ENCODE assay signal across 1 cellular context in genomic region chr9:132042324-132042723, GRCh38.
TF ChIP-seq lines count a peak whose summit lies in the region.

No MANE protein-coding gene starts in this region.

TF ChIP-seq in K562, 482 proteins besides CTCF, POLR2A, EP300 and RAD21 (continued from another document and continues in another):
- no peak for TF ChIP-seq TBL1XR1 (IDR thresholded peaks at IDR 0.05; ENCODE audit: low read length in 2 of 2)
- no peak for TF ChIP-seq BDP1 (IDR thresholded peaks at IDR 0.05; ENCODE audit: insufficient read depth, insufficient read length)
- no peak for TF ChIP-seq ZBTB1 (CRISPR knock-in tag; IDR thresholded peaks at IDR 0.05; ENCODE audit: borderline replicate concordance, low read depth)
- TF ChIP-seq ATF1 (CRISPR knock-in tag; IDR thresholded peaks at IDR 0.05): no peak
- no peak for TF ChIP-seq ATF1 (tag; IDR thresholded peaks at IDR 0.05)
- no peak for TF ChIP-seq SOX6 (IDR thresholded peaks at IDR 0.05)
- TF ChIP-seq KLF16 (IDR thresholded peaks at IDR 0.05): no peak
- peak; percentile 80 for TF ChIP-seq RBM25 (IDR thresholded peaks at IDR 0.05; ENCODE audit: low read depth, low read length, severe bottlenecking)
- no peak for TF ChIP-seq REST (CRISPR knock-in tag; IDR thresholded peaks at IDR 0.05; ENCODE audit: low read depth)
- TF ChIP-seq ZNF318 (IDR thresholded peaks at IDR 0.05; ENCODE audit: borderline replicate concordance in 1 of 2, low read depth in 1 of 2): no peak
- TF ChIP-seq ID3 (CRISPR knock-in tag; IDR thresholded peaks at IDR 0.05): no peak
- no peak for TF ChIP-seq ID3 (tag; IDR thresholded peaks at IDR 0.05)
- no peak for TF ChIP-seq HEY1 (CRISPR knock-in tag; IDR thresholded peaks at IDR 0.05; ENCODE audit: borderline replicate concordance)
- TF ChIP-seq MTF1 (CRISPR knock-in tag; IDR thresholded peaks at IDR 0.05; ENCODE audit: borderline replicate concordance): no peak
- no peak for TF ChIP-seq SP2 (IDR thresholded peaks at IDR 0.05; ENCODE audit: extremely low read depth, low read depth, low read length, poor library complexity, severe bottlenecking)
- TF ChIP-seq SUPT5H (IDR thresholded peaks at IDR 0.05): no peak
- no peak for TF ChIP-seq NCOR1 (IDR thresholded peaks at IDR 0.05)
- peak; percentile 84; the same call in 1 of the 2 replicates for TF ChIP-seq BACH1 (tag; IDR thresholded peaks at IDR 0.05)
- no peak for TF ChIP-seq NRF1 (conservative IDR thresholded peaks at IDR 0.05 in 1 of 2, IDR thresholded peaks at IDR 0.05 in 1 of 2)
- TF ChIP-seq PRPF4 (IDR thresholded peaks at IDR 0.05; ENCODE audit: insufficient read depth, low read depth, low read length, poor library complexity, severe bottlenecking): no peak
- TF ChIP-seq ZNF165 (CRISPR knock-in tag; IDR thresholded peaks at IDR 0.05; ENCODE audit: borderline replicate concordance): no peak
- TF ChIP-seq SMAD2 (IDR thresholded peaks at IDR 0.05; ENCODE audit: low read depth, low read length): no peak
- TF ChIP-seq ZBTB40 (IDR thresholded peaks at IDR 0.05): no peak
- TF ChIP-seq ZBTB40 (CRISPR knock-in tag; IDR thresholded peaks at IDR 0.05): no peak
- TF ChIP-seq ATF3 (IDR thresholded peaks at IDR 0.05): 0 out of 2 replicates have a peak, but pooled peaks have one; percentile 28
- TF ChIP-seq ATF3 (CRISPR knock-in tag; conservative IDR thresholded peaks at IDR 0.05): no peak
- peak; percentile 77; the same call in 1 of the 2 replicates for TF ChIP-seq BCOR (IDR thresholded peaks at IDR 0.05)
- no peak for TF ChIP-seq GTF2E2 (tag; IDR thresholded peaks at IDR 0.05)
- no peak for TF ChIP-seq GTF2A2 (tag; IDR thresholded peaks at IDR 0.05)
- TF ChIP-seq RNF2 (IDR thresholded peaks at IDR 0.05): no peak
- no peak for TF ChIP-seq ZNF354B (CRISPR knock-in tag; IDR thresholded peaks at IDR 0.05)
- TF ChIP-seq TEAD1 (CRISPR knock-in tag; IDR thresholded peaks at IDR 0.05): peak in 1 of 2 experiments; percentile 22; a peak in 1 of 4 replicates
- TF ChIP-seq C11orf30 (IDR thresholded peaks at IDR 0.05; ENCODE audit: low read depth): peak; percentile 94
- TF ChIP-seq BRD9 (IDR thresholded peaks at IDR 0.05; ENCODE audit: low read depth, partially characterized antibody): no peak
- TF ChIP-seq FOXM1 (IDR thresholded peaks at IDR 0.05; ENCODE audit: low read depth): no peak
- no peak for TF ChIP-seq FOXM1 (CRISPR knock-in tag; IDR thresholded peaks at IDR 0.05; ENCODE audit: low read depth)
- no peak for TF ChIP-seq ZNF282 (CRISPR knock-in tag; IDR thresholded peaks at IDR 0.05)
- TF ChIP-seq MBD1 (CRISPR knock-in tag; IDR thresholded peaks at IDR 0.05): no peak
